ENCODE assay signal across 1 cellular context in the genomic region with DNA sequence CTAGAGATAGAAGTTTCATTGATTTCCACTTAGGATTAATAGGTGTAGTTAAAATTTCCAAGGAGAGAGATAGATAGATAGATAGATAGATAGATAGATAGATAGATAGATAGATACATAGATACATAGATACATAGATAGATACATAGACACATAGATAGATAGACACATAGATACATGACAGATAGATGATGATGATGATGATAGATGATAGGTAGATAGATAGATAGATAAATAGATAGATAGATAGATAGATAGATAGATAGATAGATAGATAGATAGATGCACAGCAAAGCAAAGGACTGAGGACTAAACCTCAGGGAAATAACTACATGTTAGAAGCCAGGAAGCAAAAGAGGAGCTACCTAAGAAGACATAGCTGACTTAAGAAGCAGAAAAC.
DNase-seq lines count a peak whose midpoint lies in the region; ATAC-seq, FAIRE-seq and TF ChIP-seq lines count a peak whose summit lies in the region.
"Not testable (repeated sequence)": the region's sequence is repeated elsewhere in the genome, so short reads cannot be mapped to it uniquely, and the experiment has no call there.

No MANE protein-coding gene starts in this region.

- not testable (repeated sequence) for H4K20me1 ChIP-seq in K562 (replicated peaks; ENCODE audit: control insufficient read depth, insufficient read depth, low read length)

- H3K4me1 ChIP-seq in K562 (replicated peaks in 1 of 2; ENCODE audit: control insufficient read depth in 2 of 2, insufficient read depth in 2 of 2, low read length in 2 of 2) = not testable (repeated sequence)

- CTCF ChIA-PET in K562 (lab: Yijun Ruan, JAX; ENCODE audit: low intra/inter-chr PET ratio) = not testable (repeated sequence)

- TF ChIP-seq POLR2A in K562 (conservative IDR thresholded peaks at IDR 0.05) = not testable (repeated sequence)

- FAIRE-seq in K562 (lab: Jason Lieb, UNC) = not testable (repeated sequence)

- not testable (repeated sequence) for H3K36me3 ChIP-seq in K562 (ENCODE audit: control insufficient read depth, insufficient read depth, low read length)

- POLR2A ChIA-PET in K562 (lab: Yijun Ruan, JAX) = not testable (repeated sequence)

- in situ Hi-C loops in K562 (cut with MboI) = not testable (repeated sequence)

- not testable (repeated sequence) for BruUV-seq in K562 (replicated peaks; lab: Mats Ljungman, UMichigan)

- not testable (repeated sequence) for H3K9me3 ChIP-seq in K562 (replicated peaks; ENCODE audit: control insufficient read depth, insufficient read depth, low read depth, low read length)

- not testable (repeated sequence) for DNase-seq in K562 (ENCODE audit: extremely low read depth in 1 of 4, low spot score in 3 of 4)

- not testable (repeated sequence) for TF ChIP-seq RAD21 in K562 (CRISPR knock-in tag; conservative IDR thresholded peaks at IDR 0.05 in 1 of 2, IDR thresholded peaks at IDR 0.05 in 1 of 2)

- not testable (repeated sequence) for H3K27ac ChIP-seq in K562 (ENCODE audit: extremely low read depth, low read depth, low read length)

- not testable (repeated sequence) for H3K9ac ChIP-seq in K562 (ENCODE audit: insufficient read depth in 1 of 2, low read depth in 2 of 2, low read length in 2 of 2)

- H3K4me3 ChIP-seq in K562 = not testable (repeated sequence)

- not testable (repeated sequence) for TF ChIP-seq CTCF in K562 (IDR thresholded peaks at IDR 0.05 in 2 of 3, conservative IDR thresholded peaks at IDR 0.05 in 1 of 3; ENCODE audit: insufficient read depth in 2 of 3, low read depth in 1 of 3, low read length in 3 of 3)

- not testable (repeated sequence) for H3K4me2 ChIP-seq in K562 (ENCODE audit: insufficient read depth, low read length)

- H3K27me3 ChIP-seq in K562 (ENCODE audit: control insufficient read depth in 2 of 2, insufficient read depth in 2 of 2, low read length in 2 of 2) = not testable (repeated sequence)

- ATAC-seq in K562 = not testable (repeated sequence)

- not testable (repeated sequence) for H3K79me2 ChIP-seq in K562 (ENCODE audit: control insufficient read depth, insufficient read depth, low read length)

- intact Hi-C loops in K562 (cut with micrococcal nuclease) = not testable (repeated sequence)

- not testable (repeated sequence) for H3K9me1 ChIP-seq in K562 (ENCODE audit: control insufficient read depth, insufficient read depth, low read length)

- not testable (repeated sequence) for H2AFZ ChIP-seq in K562 (ENCODE audit: low read depth, low read length)

- not testable (repeated sequence) for TF ChIP-seq EP300 in K562 (IDR thresholded peaks at IDR 0.05; ENCODE audit: low read length)

TF ChIP-seq in K562, 482 proteins besides CTCF, POLR2A, EP300 and RAD21:
- TF ChIP-seq GATAD2B (IDR thresholded peaks at IDR 0.05; ENCODE audit: borderline replicate concordance) (peak; percentile 45; the same call in 1 of the 2 replicates), DACH1 (IDR thresholded peaks at IDR 0.05; ENCODE audit: partially characterized antibody) (peak; percentile 96)
